ENCODE assay signal across 1 cellular context in genomic region chr3:44976002-44976815, GRCh38.
TF ChIP-seq lines count a peak whose summit lies in the region.

TSS of gene EXOSC7 (plus strand) at chr3:44976244. CDS start at chr3:44976278, 34 bp downstream.
TSS of gene ZDHHC3 (minus strand) at chr3:44976174. CDS start at chr3:44959436, 16,738 bp downstream.

TF ChIP-seq in HepG2, 621 proteins besides CTCF, POLR2A, EP300 and RAD21 (continued from another document and continues in another):
- no peak for TF ChIP-seq KIAA2018 (CRISPR knock-in tag; IDR thresholded peaks at IDR 0.05; ENCODE audit: borderline replicate concordance)
- TF ChIP-seq MAX (IDR thresholded peaks at IDR 0.05), result peak; percentile 89
- TF ChIP-seq ZNF646 (CRISPR knock-in tag; IDR thresholded peaks at IDR 0.05), result no peak
- TF ChIP-seq ZNF790 (CRISPR knock-in tag; IDR thresholded peaks at IDR 0.05; ENCODE audit: borderline replicate concordance), result no peak
- TF ChIP-seq ZNF749 (CRISPR knock-in tag; IDR thresholded peaks at IDR 0.05; ENCODE audit: borderline replicate concordance), result no peak
- no peak for TF ChIP-seq AGO1 (IDR thresholded peaks at IDR 0.05; ENCODE audit: low read depth, low read length, poor library complexity, severe bottlenecking)
- TF ChIP-seq FIP1L1 (IDR thresholded peaks at IDR 0.05; ENCODE audit: borderline replicate concordance, insufficient read depth, low read depth, low read length), result no peak
- TF ChIP-seq CBX1 (IDR thresholded peaks at IDR 0.05; ENCODE audit: low read depth), result peak; percentile 76
- TF ChIP-seq ZBTB7B (CRISPR knock-in tag; IDR thresholded peaks at IDR 0.05), result no peak
- 0 out of 2 replicates have a peak, but pooled peaks have one; percentile 12 for TF ChIP-seq ZBTB37 (CRISPR knock-in tag; IDR thresholded peaks at IDR 0.05)
- TF ChIP-seq ZNF234 (CRISPR knock-in tag; conservative IDR thresholded peaks at IDR 0.05), result 0 out of 2 replicates have a peak, but pooled peaks have one; percentile 31
- no peak for TF ChIP-seq ZEB1 (IDR thresholded peaks at IDR 0.05; ENCODE audit: insufficient replicate concordance, low read depth)
- TF ChIP-seq KLF16 (CRISPR knock-in tag; IDR thresholded peaks at IDR 0.05), result peak in 1 of 2 experiments; percentile 91; a peak in 2 of 4 replicates
- TF ChIP-seq SP2 (CRISPR knock-in tag; IDR thresholded peaks at IDR 0.05), result no peak
- no peak for TF ChIP-seq HOMEZ (CRISPR knock-in tag; IDR thresholded peaks at IDR 0.05; ENCODE audit: low read depth)
- TF ChIP-seq ZNF30 (CRISPR knock-in tag; IDR thresholded peaks at IDR 0.05), result no peak
- TF ChIP-seq SCMH1 (CRISPR knock-in tag; IDR thresholded peaks at IDR 0.05; ENCODE audit: borderline replicate concordance), result no peak
- no peak for TF ChIP-seq ZNF557 (CRISPR knock-in tag; IDR thresholded peaks at IDR 0.05)
- TF ChIP-seq HBP1 (CRISPR knock-in tag; IDR thresholded peaks at IDR 0.05; ENCODE audit: low read depth), result peak; percentile 77; the same call in 1 of the 2 replicates
- TF ChIP-seq NCOA5 (CRISPR knock-in tag; IDR thresholded peaks at IDR 0.05), result no peak
- no peak for TF ChIP-seq ZNF317 (CRISPR knock-in tag; IDR thresholded peaks at IDR 0.05)
- no peak; the same call in 1 of the 2 replicates for TF ChIP-seq NRL (CRISPR knock-in tag; IDR thresholded peaks at IDR 0.05; ENCODE audit: borderline replicate concordance)
- peak; percentile 56; the same call in 1 of the 2 replicates for TF ChIP-seq ZGPAT (CRISPR knock-in tag; IDR thresholded peaks at IDR 0.05)
- TF ChIP-seq ZFX (CRISPR knock-in tag; IDR thresholded peaks at IDR 0.05; ENCODE audit: low read depth), result peak; percentile 74
- TF ChIP-seq HOXA7 (CRISPR knock-in tag; IDR thresholded peaks at IDR 0.05), result no peak
- peak; percentile 31; the same call in 1 of the 2 replicates for TF ChIP-seq DZIP1 (CRISPR knock-in tag; IDR thresholded peaks at IDR 0.05)
